35 cellular contexts compared by ENCODE assay signal in the genomic region with DNA sequence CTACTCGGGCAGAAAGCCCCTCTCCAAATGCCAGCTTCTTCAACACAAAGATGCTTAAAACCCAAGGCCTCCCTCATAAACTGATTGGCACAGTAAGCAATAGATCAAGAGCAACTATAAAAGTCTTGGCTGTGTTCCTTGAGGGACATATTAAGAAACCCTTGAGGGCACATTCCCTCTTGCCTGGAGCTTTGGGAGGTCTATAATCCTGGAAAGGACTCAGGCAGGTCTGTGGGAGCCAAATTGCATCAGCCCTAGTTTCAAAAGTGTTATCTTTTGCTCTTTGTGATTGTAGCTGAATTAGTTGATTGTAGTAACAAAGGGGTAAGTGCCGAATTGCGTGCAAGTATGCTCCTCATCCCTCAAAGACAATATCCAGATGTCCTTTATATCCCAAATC.
"Had no signal": no experiment of that assay in that cellular context is flagged by ENCODE, and none has a peak within 500 bp of the region (broad histone marks: within the 10 kb centered on the region; RNA-seq: fewer than 3 reads in every experiment).

No MANE protein-coding gene starts in this region.

- ATAC-seq: activated CD8-positive, alpha-beta T cell treated with anti-CD3 and anti-CD28 coated beads for 36 hours; activated T-cell treated with anti-CD3 and anti-CD28 coated beads, Interleukin-2, amount 50 U/mL, for 72 hours; activated T-helper 17 cell treated with anti-CD3 and anti-CD28 coated beads, Interleukin-2, amount 50 U/mL, for 72 hours; PC-3; SK-N-SH treated with all-trans-retinoic acid at 6 μM for 48 hours had no signal

- H3K27ac Mint-ChIP-seq: activated CD4-positive, alpha-beta T cell treated with anti-CD3 and anti-CD28 coated beads, Interleukin-2, amount 10 ng/mL, durations not matched to agents 24 days and 14 days; activated CD8-positive, alpha-beta T cell treated with anti-CD3 and anti-CD28 coated beads for 36 hours; activated naive CD4-positive, alpha-beta T cell treated with anti-CD3 and anti-CD28 coated beads, Interleukin-2, amount 50 U/mL, for 24 hours; activated naive CD8-positive, alpha-beta T cell treated with anti-CD3 and anti-CD28 coated beads, Interleukin-2, amount 10 ng/mL, durations not matched to agents 7 days and 5 days; activated T-cell treated with anti-CD3 and anti-CD28 coated beads, Interleukin-2, amount 50 U/mL, for 72 hours; activated T-helper 17 cell treated with anti-CD3 and anti-CD28 coated beads, Interleukin-2, amount 50 U/mL, for 72 hours had no signal

- H3K27ac ChIP-seq: ascending aorta, breast epithelium, KMS-11, Peyer's patch, SJSA1, VCaP had no signal

- H3K27me3 ChIP-seq: ascending aorta, breast epithelium, Peyer's patch, SJSA1 had no signal

- H3K9me3 ChIP-seq: ascending aorta, breast epithelium, Peyer's patch, SJSA1 had no signal

- H3K36me3 Mint-ChIP-seq: activated naive CD4-positive, alpha-beta T cell treated with anti-CD3 and anti-CD28 coated beads, Interleukin-2, amount 50 U/mL, for 24 hours; activated naive CD8-positive, alpha-beta T cell treated with anti-CD3 and anti-CD28 coated beads, Interleukin-2, amount 10 ng/mL, durations not matched to agents 7 days and 5 days had no signal

- H3K4me3 Mint-ChIP-seq: activated CD4-positive, alpha-beta T cell treated with anti-CD3 and anti-CD28 coated beads, Interleukin-2, amount 10 ng/mL, durations not matched to agents 24 days and 14 days; activated CD8-positive, alpha-beta T cell treated with anti-CD3 and anti-CD28 coated beads for 36 hours; activated naive CD4-positive, alpha-beta T cell treated with anti-CD3 and anti-CD28 coated beads, Interleukin-2, amount 50 U/mL, for 24 hours; activated naive CD8-positive, alpha-beta T cell treated with anti-CD3 and anti-CD28 coated beads, Interleukin-2, amount 10 ng/mL, durations not matched to agents 7 days and 5 days; activated T-cell treated with anti-CD3 and anti-CD28 coated beads, Interleukin-2, amount 50 U/mL, for 72 hours; activated T-helper 17 cell treated with anti-CD3 and anti-CD28 coated beads, Interleukin-2, amount 50 U/mL, for 72 hours had no signal

- H3K4me1 ChIP-seq: ascending aorta, breast epithelium, Peyer's patch, SJSA1 had no signal

- H3K27me3 Mint-ChIP-seq: activated CD8-positive, alpha-beta T cell treated with anti-CD3 and anti-CD28 coated beads for 36 hours; activated T-helper 17 cell treated with anti-CD3 and anti-CD28 coated beads, Interleukin-2, amount 50 U/mL, for 72 hours had no signal

- H3K36me3 ChIP-seq: ascending aorta, breast epithelium, Peyer's patch, SJSA1 had no signal

- H3K9me3 Mint-ChIP-seq: activated CD8-positive, alpha-beta T cell treated with anti-CD3 and anti-CD28 coated beads for 36 hours; activated naive CD4-positive, alpha-beta T cell treated with anti-CD3 and anti-CD28 coated beads, Interleukin-2, amount 50 U/mL, for 24 hours; activated naive CD8-positive, alpha-beta T cell treated with anti-CD3 and anti-CD28 coated beads, Interleukin-2, amount 10 ng/mL, durations not matched to agents 7 days and 5 days; activated T-cell treated with anti-CD3 and anti-CD28 coated beads, Interleukin-2, amount 50 U/mL, for 72 hours; activated T-helper 17 cell treated with anti-CD3 and anti-CD28 coated beads, Interleukin-2, amount 50 U/mL, for 72 hours had no signal

- DNase-seq: activated CD4-positive, alpha-beta T cell treated with anti-CD3 and anti-CD28 coated beads for 1 hour; activated CD4-positive, alpha-beta T cell treated with anti-CD3 and anti-CD28 coated beads, Interleukin-2, amount 10 ng/mL, durations not matched to agents 24 days and 14 days; activated CD4-positive, alpha-beta T cell treated with anti-CD3 and anti-CD28 coated beads, Interleukin-2, amount 50 U/mL, for 4 hours; activated CD4-positive, CD25-positive, alpha-beta regulatory T cell; activated CD8-positive, alpha-beta T cell treated with anti-CD3 and anti-CD28 coated beads for 36 hours; activated effector memory CD4-positive, alpha-beta T cell treated with anti-CD3 and anti-CD28 coated beads, Interleukin-2, amount 50 U/mL, for 16 hours; activated naive CD4-positive, alpha-beta T cell; activated naive CD8-positive, alpha-beta T cell treated with anti-CD3 and anti-CD28 coated beads, Interleukin-2, amount 10 ng/mL, durations not matched to agents 7 days and 5 days; activated T-cell treated with anti-CD3 and anti-CD28 coated beads, Interleukin-2, amount 50 U/mL, for 1 hour; activated T-cell treated with anti-CD3 and anti-CD28 coated beads, Interleukin-2, amount 50 U/mL, for 72 hours; amygdala; MM.1S; MV-4-11; NCI-H1092; NCI-H1436 treated with DMSO at 0.1 percent for 48 hours; NCI-H2029 treated with DMSO at 0.1 percent for 48 hours; NCI-H2107; NCI-H226; NCI-H446 treated with DMSO at 0.1 percent for 48 hours; PC-3; Peyer's patch; RPMI8226; SHP77 treated with DMSO at 0.1 percent for 48 hours; SW 1271; T-helper 1 cell; T-helper 2 cell; T-helper 9 cell had no signal

- H3K4me1 Mint-ChIP-seq: activated CD4-positive, alpha-beta T cell treated with anti-CD3 and anti-CD28 coated beads, Interleukin-2, amount 10 ng/mL, durations not matched to agents 24 days and 14 days; activated naive CD4-positive, alpha-beta T cell treated with anti-CD3 and anti-CD28 coated beads, Interleukin-2, amount 50 U/mL, for 24 hours; activated T-helper 17 cell treated with anti-CD3 and anti-CD28 coated beads, Interleukin-2, amount 50 U/mL, for 72 hours had no signal

- H3K4me3 ChIP-seq: ascending aorta, breast epithelium, Peyer's patch, SJSA1 had no signal
